ENCODE assay signal across 21 cellular contexts in genomic region chr19:49605605-49606004, GRCh38. TPM values are rescaled to one million over a fixed set of nuclear protein-coding genes. Genes with fewer than 3 reads are reported as not detected.
DNase-seq lines count a peak whose midpoint lies in the region; ATAC-seq, FAIRE-seq and TF ChIP-seq lines count a peak whose summit lies in the region.
"Had no signal": no experiment of that assay in that cellular context is flagged by ENCODE, and none has a peak within 500 bp of the region (broad histone marks: within the 10 kb centered on the region; RNA-seq: fewer than 3 reads in every experiment).

No MANE protein-coding gene starts in this region.

- TF ChIP-seq POLR2A in HepG2 (IDR thresholded peaks at IDR 0.05; ENCODE audit: insufficient read depth in 1 of 2, low read depth in 2 of 2, low read length in 2 of 2), result no peak
- no peak for TF ChIP-seq POLR2A in right lobe of liver (IDR thresholded peaks at IDR 0.05)

- H4K20me1 ChIP-seq in HepG2 (ENCODE audit: insufficient read depth, low read length) (no peaks in the 10 kb centered on the region), PC-9 (ENCODE audit: insufficient read depth) (peaks cover 64% of the 10 kb centered on the region)

- FAIRE-seq in HepG2 (lab: Jason Lieb, UNC), result no peak
- FAIRE-seq: G401.6, GM18507 had no signal

- H3K9ac ChIP-seq in HepG2 (ENCODE audit: insufficient read depth, low read depth, low read length), result no peak overlapping the region

- H3K9me2 ChIP-seq in PC-9 (ENCODE audit: insufficient read depth), result no peaks in the 10 kb centered on the region

- H3K36me3 ChIP-seq in HepG2 (replicated peaks in 1 of 2; ENCODE audit: control insufficient read depth in 1 of 2, insufficient read depth in 2 of 2, low read length in 2 of 2) (peaks cover 14 to 55% of the 10 kb centered on the region in 2 experiments; a peak in 4 of 5 replicates), right lobe of liver (peaks cover 0 to 37% (median 6%) of the 10 kb centered on the region in 4 donors), lower lobe of right lung (peaks cover 94% of the 10 kb centered on the region), PC-9 (ENCODE audit: low read depth) (peaks cover 38% of the 10 kb centered on the region)

- BruUV-seq in HepG2 (replicated peaks; lab: Mats Ljungman, UMichigan), result no TSS peak
- BruUV-seq in PC-9 (replicated peaks; lab: Mats Ljungman, UMichigan), result no TSS peak

- no peak overlapping the region for H3K27ac ChIP-seq in HepG2 (ENCODE audit: extremely low read length, insufficient read depth, low read length)
- H3K27ac ChIP-seq in right lobe of liver, result no peak overlapping the region
- no peak overlapping the region for H3K27ac ChIP-seq in lower lobe of right lung
- H3K27ac ChIP-seq in PC-9, result no peak overlapping the region
- H3K27ac ChIP-seq: HL-60 had no signal

- in situ Hi-C loops in HepG2 (cut with HindIII; ENCODE audit: extremely low pct_ligation_motif_present, low pct_unique_long_range_greater_than_20kb), result no loop called here

- no peak for TF ChIP-seq RAD21 in HepG2 (CRISPR knock-in tag; IDR thresholded peaks at IDR 0.05)

- CTCF ChIA-PET in HepG2 (lab: Yijun Ruan, JAX; ENCODE audit: low intra/inter-chr PET ratio, low total read pairs), result no interaction called here
- CTCF ChIA-PET in PC-9 (lab: Charles Lee), result no interaction called here

- WGBS in HepG2 (ENCODE audit: low lambda C conversion rate), result 100% methylated on average over 4 of the region's 7 CpGs
- WGBS in right lobe of liver (ENCODE audit: insufficient coverage, low coverage, low lambda C conversion rate, missing lambda C conversion rate), result 20% methylated on average over 1 of the region's 7 CpGs

- H3K9me3 ChIP-seq in HepG2 (ENCODE audit: low read length), result no peaks in the 10 kb centered on the region
- no peaks in the 10 kb centered on the region for H3K9me3 ChIP-seq in right lobe of liver
- H3K9me3 ChIP-seq in lower lobe of right lung, result no peaks in the 10 kb centered on the region
- no peaks in the 10 kb centered on the region for H3K9me3 ChIP-seq in PC-9 (ENCODE audit: insufficient read depth, low read depth)
- H3K9me3 ChIP-seq: Caco-2, HAP-1 had no signal

- TF ChIP-seq EP300 in HepG2 (IDR thresholded peaks at IDR 0.05; ENCODE audit: low read depth in 2 of 2, low read length in 2 of 2) (no peak), HepG2 (CRISPR knock-in tag; IDR thresholded peaks at IDR 0.05; ENCODE audit: borderline replicate concordance) (no peak)

- intact Hi-C loops in HepG2 (cut with micrococcal nuclease; ENCODE audit: unreplicated experiment) (no loop called here), right lobe of liver (cut with DNase I) (no loop called here), lower lobe of right lung (cut with DNase I) (no loop called here), PC-9 (cut with micrococcal nuclease; ENCODE audit: unreplicated experiment) (no loop called here)

- H3K4me2 ChIP-seq in HepG2 (ENCODE audit: low read depth, low read length) (no peak overlapping the region), PC-9 (no peak overlapping the region)
- H3K4me2 ChIP-seq: GM23338 had no signal

- no peaks in the 10 kb centered on the region for H3K27me3 ChIP-seq in HepG2 (ENCODE audit: control insufficient read depth in 1 of 2, insufficient read depth in 2 of 2, low read length in 2 of 2)
- no peaks in the 10 kb centered on the region for H3K27me3 ChIP-seq in right lobe of liver
- H3K27me3 ChIP-seq in lower lobe of right lung (ENCODE audit: low read depth), result no peaks in the 10 kb centered on the region
- no peaks in the 10 kb centered on the region for H3K27me3 ChIP-seq in PC-9 (ENCODE audit: insufficient read depth, low read depth)

- ATAC-seq in HepG2 (no peak), right lobe of liver (no peak), lower lobe of right lung (no peak)
- ATAC-seq: GM23338, SK-N-SH treated with all-trans-retinoic acid at 6 μM for 48 hours had no signal

- peaks cover 2% of the 10 kb centered on the region for H3K79me2 ChIP-seq in HepG2 (ENCODE audit: insufficient read depth, low read length)
- peaks cover 62% of the 10 kb centered on the region for H3K79me2 ChIP-seq in PC-9 (ENCODE audit: low read depth)

- H3K4me3 ChIP-seq in HepG2 (replicated peaks in 1 of 3; ENCODE audit: insufficient read depth in 1 of 3, low read depth in 2 of 3, low read length in 3 of 3) (no peak overlapping the region), right lobe of liver (no peak overlapping the region), lower lobe of right lung (no peak overlapping the region), PC-9 (no peak overlapping the region)
- H3K4me3 ChIP-seq: GM23338, HAP-1 had no signal

- H3F3A ChIP-seq in PC-9 (ENCODE audit: insufficient read depth, low read depth), result peaks cover 16% of the 10 kb centered on the region; the same call in 1 of the 2 replicates

- TF ChIP-seq CTCF in HepG2 (CRISPR knock-in tag; IDR thresholded peaks at IDR 0.05) (no peak), right lobe of liver (IDR thresholded peaks at IDR 0.05) (no peak), lower lobe of right lung (IDR thresholded peaks at IDR 0.05) (no peak), PC-9 (conservative IDR thresholded peaks at IDR 0.05) (no peak)

- no peaks in the 10 kb centered on the region for H3K4me1 ChIP-seq in HepG2 (ENCODE audit: insufficient read depth, low read length)
- H3K4me1 ChIP-seq in right lobe of liver, result no peaks in the 10 kb centered on the region
- no peaks in the 10 kb centered on the region for H3K4me1 ChIP-seq in lower lobe of right lung
- no peaks in the 10 kb centered on the region for H3K4me1 ChIP-seq in PC-9 (replicated peaks; ENCODE audit: insufficient read depth)
- H3K4me1 ChIP-seq: Caco-2, HAP-1 had no signal

- POLR2A ChIA-PET in HepG2 (lab: Yijun Ruan, JAX), result no interaction called here
- POLR2A ChIA-PET in PC-9 (lab: Charles Lee; ENCODE audit: unreplicated experiment), result no interaction called here

- H2AFZ ChIP-seq in HepG2 (ENCODE audit: low read length), result no peak overlapping the region
- no peak overlapping the region for H2AFZ ChIP-seq in PC-9
- H2AFZ ChIP-seq: GM23338 had no signal

- DNase-seq in HepG2 (ENCODE audit: low spot score), result no peak
- DNase-seq in right lobe of liver, result no peak
- peak; percentile 34 for DNase-seq in myocyte (ENCODE audit: low read depth)
- DNase-seq in lower lobe of right lung, result no peak
- DNase-seq in PC-9, result no peak
- DNase-seq: Caco-2; CD4-positive, alpha-beta memory T cell; KBM-7; MM.1S; NCI-H1048; NCI-H1417 treated with DMSO at 0.1 percent for 48 hours; NCI-H187; NCI-H2107; NCI-H446 treated with DMSO at 0.1 percent for 48 hours; NCI-H69 had no signal

RNA-seq across cellular contexts. Expression of gene PRR12, which starts 14.6 kb away (rescaled TPM):
- 1.5 and 1.6 TPM in 2 replicates for total RNA-seq in HepG2 (2016; rRNA removed; fragmentation: Illumina TruSeq; extraction: Trizol)
- 1.2 TPM in 2 replicates for total RNA-seq in HepG2 (2016; cell fraction: cytosol; rRNA removed; fragmentation: Illumina TruSeq; extraction: Trizol; ENCODE audit: low read depth)
- total RNA-seq in HepG2 (2016; cell fraction: insoluble cytoplasmic fraction; rRNA removed; fragmentation: Illumina TruSeq; extraction: Trizol), result 1.2 and 1.4 TPM in 2 replicates
- 1.8 and 1.9 TPM in 2 replicates for total RNA-seq in HepG2 (2016; cell fraction: membrane; rRNA removed; fragmentation: Illumina TruSeq; extraction: Trizol)
- 2.2 and 3.7 TPM in 2 replicates for total RNA-seq in HepG2 (2016; cell fraction: nucleus; rRNA removed; fragmentation: Illumina TruSeq; extraction: Trizol)
- polyA plus RNA-seq in HepG2 (2011; rRNA removed), result 0.62 and 0.74 TPM in 2 replicates
- polyA plus RNA-seq in HepG2 (2011; cell fraction: cytosol; rRNA removed), result 0.22 and 0.24 TPM in 2 replicates
- 3.3 and 4.2 TPM in 2 replicates for polyA plus RNA-seq in HepG2 (2011; cell fraction: nucleus; rRNA removed)
- polyA plus RNA-seq in HepG2 (2012), result 5.1 and 5.6 TPM in 2 replicates
- 0.41 and 0.69 TPM in 2 replicates for polyA plus RNA-seq in HepG2 (2016; cell fraction: cytosol; fragmentation: Illumina TruSeq; extraction: Trizol; ENCODE audit: low read depth)
- polyA plus RNA-seq in HepG2 (2016; cell fraction: insoluble cytoplasmic fraction; fragmentation: Illumina TruSeq; extraction: Trizol; ENCODE audit: low read depth), result 4.8 and 6.1 TPM in 2 replicates
- 0.89 and 1.1 TPM in 2 replicates for polyA plus RNA-seq in HepG2 (2016; cell fraction: membrane; fragmentation: Illumina TruSeq; extraction: Trizol; ENCODE audit: low read depth)
- polyA plus RNA-seq in HepG2 (2016; cell fraction: nucleus; fragmentation: Illumina TruSeq; extraction: Trizol; ENCODE audit: insufficient read depth, low read depth), result 11.5 and 11.7 TPM in 2 replicates
- polyA minus RNA-seq in HepG2 (2011; rRNA and poly(A)+ RNA removed; ENCODE audit: low replicate concordance), result 0.98 and 1.4 TPM in 2 replicates
- 1.8 and 2.5 TPM in 2 replicates for polyA minus RNA-seq in HepG2 (2011; cell fraction: cytosol; rRNA and poly(A)+ RNA removed)
- polyA minus RNA-seq in HepG2 (2011; cell fraction: nucleus; rRNA and poly(A)+ RNA removed), result 1.5 and 1.8 TPM in 2 replicates
- 1 to 10 TPM; 4.0 to 8.5 (median 5.5) TPM for total RNA-seq in right lobe of liver
- total RNA-seq in myocyte, result 3.2 and 4.4 TPM in 2 replicates
- polyA plus RNA-seq in myocyte (2012), result 11.2 TPM
- 32.0 TPM for total RNA-seq in lower lobe of right lung
- 40.4 and 41.3 TPM in 2 replicates for total RNA-seq in PC-9 (2021)

RNA-seq across cellular contexts. Expression of gene PRRG2, which starts 24.5 kb away (rescaled TPM):
- 0.51 and 0.82 TPM in 2 replicates for total RNA-seq in HepG2 (2016; rRNA removed; fragmentation: Illumina TruSeq; extraction: Trizol)
- total RNA-seq in HepG2 (2016; cell fraction: cytosol; rRNA removed; fragmentation: Illumina TruSeq; extraction: Trizol; ENCODE audit: low read depth), result 1.1 and 1.6 TPM in 2 replicates
- total RNA-seq in HepG2 (2016; cell fraction: insoluble cytoplasmic fraction; rRNA removed; fragmentation: Illumina TruSeq; extraction: Trizol), result 0.43 and 0.97 TPM in 2 replicates
- 0.56 and 0.79 TPM in 2 replicates for total RNA-seq in HepG2 (2016; cell fraction: membrane; rRNA removed; fragmentation: Illumina TruSeq; extraction: Trizol)
- 0.78 and 1.3 TPM in 2 replicates for total RNA-seq in HepG2 (2016; cell fraction: nucleus; rRNA removed; fragmentation: Illumina TruSeq; extraction: Trizol)
- polyA plus RNA-seq in HepG2 (2011; rRNA removed), result 0.64 and 0.66 TPM in 2 replicates
- 0.69 and 0.98 TPM in 2 replicates for polyA plus RNA-seq in HepG2 (2011; cell fraction: cytosol; rRNA removed)
- 1.2 and 1.3 TPM in 2 replicates for polyA plus RNA-seq in HepG2 (2011; cell fraction: nucleus; rRNA removed)
- 0.49 and 0.83 TPM in 2 replicates for polyA plus RNA-seq in HepG2 (2012)
- polyA plus RNA-seq in HepG2 (2016; cell fraction: cytosol; fragmentation: Illumina TruSeq; extraction: Trizol; ENCODE audit: low read depth), result 0.18 and 0.40 TPM in 2 replicates
- polyA plus RNA-seq in HepG2 (2016; cell fraction: insoluble cytoplasmic fraction; fragmentation: Illumina TruSeq; extraction: Trizol; ENCODE audit: low read depth), result 0.44 and 0.60 TPM in 2 replicates
- 0.39 and 0.42 TPM in 2 replicates for polyA plus RNA-seq in HepG2 (2016; cell fraction: membrane; fragmentation: Illumina TruSeq; extraction: Trizol; ENCODE audit: low read depth)
- 0.57 and 2.1 TPM in 2 replicates for polyA plus RNA-seq in HepG2 (2016; cell fraction: nucleus; fragmentation: Illumina TruSeq; extraction: Trizol; ENCODE audit: insufficient read depth, low read depth)
- 0.84 and 1.8 TPM in 2 replicates for polyA minus RNA-seq in HepG2 (2011; rRNA and poly(A)+ RNA removed; ENCODE audit: low replicate concordance)
- polyA minus RNA-seq in HepG2 (2011; cell fraction: cytosol; rRNA and poly(A)+ RNA removed), result 0.44 and 0.99 TPM in 2 replicates
- polyA minus RNA-seq in HepG2 (2011; cell fraction: nucleus; rRNA and poly(A)+ RNA removed), result 1.4 and 1.7 TPM in 2 replicates
- 1 to 10 TPM; 2.5 to 5.9 (median 3.1) TPM for total RNA-seq in right lobe of liver
- total RNA-seq in myocyte, result 0.16 TPM in 1 of 2 replicates, not detected in the other
- polyA plus RNA-seq in myocyte (2012), result 0.62 TPM
- total RNA-seq in lower lobe of right lung, result 7.6 TPM
- total RNA-seq in PC-9 (2021), result 16.2 TPM in 2 replicates

RNA-seq across cellular contexts. Expression of gene NOSIP, which starts 25.2 kb away (rescaled TPM):
- total RNA-seq in HepG2 (2016; rRNA removed; fragmentation: Illumina TruSeq; extraction: Trizol), result 78.0 and 81.4 TPM in 2 replicates
- total RNA-seq in HepG2 (2016; cell fraction: cytosol; rRNA removed; fragmentation: Illumina TruSeq; extraction: Trizol; ENCODE audit: low read depth), result 40.9 and 41.1 TPM in 2 replicates
- total RNA-seq in HepG2 (2016; cell fraction: insoluble cytoplasmic fraction; rRNA removed; fragmentation: Illumina TruSeq; extraction: Trizol), result 74.5 and 94.1 TPM in 2 replicates
- 33.6 and 34.5 TPM in 2 replicates for total RNA-seq in HepG2 (2016; cell fraction: membrane; rRNA removed; fragmentation: Illumina TruSeq; extraction: Trizol)
- 36.2 and 36.7 TPM in 2 replicates for total RNA-seq in HepG2 (2016; cell fraction: nucleus; rRNA removed; fragmentation: Illumina TruSeq; extraction: Trizol)
- 54.3 and 58.4 TPM in 2 replicates for polyA plus RNA-seq in HepG2 (2011; rRNA removed)
- 53.5 and 96.5 TPM in 2 replicates for polyA plus RNA-seq in HepG2 (2011; cell fraction: cytosol; rRNA removed)
- polyA plus RNA-seq in HepG2 (2011; cell fraction: nucleus; rRNA removed), result 112 and 135 TPM in 2 replicates
- polyA plus RNA-seq in HepG2 (2012), result 35.5 and 41.6 TPM in 2 replicates
- polyA plus RNA-seq in HepG2 (2016; cell fraction: cytosol; fragmentation: Illumina TruSeq; extraction: Trizol; ENCODE audit: low read depth), result 38.2 and 39.1 TPM in 2 replicates
- 86.7 and 88.4 TPM in 2 replicates for polyA plus RNA-seq in HepG2 (2016; cell fraction: insoluble cytoplasmic fraction; fragmentation: Illumina TruSeq; extraction: Trizol; ENCODE audit: low read depth)
- polyA plus RNA-seq in HepG2 (2016; cell fraction: membrane; fragmentation: Illumina TruSeq; extraction: Trizol; ENCODE audit: low read depth), result 28.0 and 28.7 TPM in 2 replicates
- 63.0 and 67.6 TPM in 2 replicates for polyA plus RNA-seq in HepG2 (2016; cell fraction: nucleus; fragmentation: Illumina TruSeq; extraction: Trizol; ENCODE audit: insufficient read depth, low read depth)
- polyA minus RNA-seq in HepG2 (2011; rRNA and poly(A)+ RNA removed; ENCODE audit: low replicate concordance), result 91.2 and 148 TPM in 2 replicates
- 26.7 and 28.8 TPM in 2 replicates for polyA minus RNA-seq in HepG2 (2011; cell fraction: cytosol; rRNA and poly(A)+ RNA removed)
- polyA minus RNA-seq in HepG2 (2011; cell fraction: nucleus; rRNA and poly(A)+ RNA removed), result 18.2 and 20.6 TPM in 2 replicates
- 10 to 100 TPM; 16.2 to 31.9 (median 23.2) TPM for total RNA-seq in right lobe of liver
- 51.3 and 68.7 TPM in 2 replicates for total RNA-seq in myocyte
- 74.7 TPM for polyA plus RNA-seq in myocyte (2012)
- 47.2 TPM for total RNA-seq in lower lobe of right lung
- total RNA-seq in PC-9 (2021), result 63.6 and 71.3 TPM in 2 replicates

RNA-seq across cellular contexts. Expression of gene RRAS, which starts 34.3 kb away (rescaled TPM):
- total RNA-seq in HepG2 (2016; rRNA removed; fragmentation: Illumina TruSeq; extraction: Trizol) (0.79 and 1.5 TPM in 2 replicates), right lobe of liver (10 to 100 TPM in 5 of 6 experiments, 1 to 10 TPM in 1; 8.5 to 16.4 (median 11.5) TPM), myocyte (29.8 and 42.1 TPM in 2 replicates), lower lobe of right lung (114 TPM), PC-9 (2021) (36.6 and 40.6 TPM in 2 replicates)
- total RNA-seq in HepG2 (2016; cell fraction: cytosol; rRNA removed; fragmentation: Illumina TruSeq; extraction: Trizol; ENCODE audit: low read depth), result 1.7 and 2.4 TPM in 2 replicates
- total RNA-seq in HepG2 (2016; cell fraction: insoluble cytoplasmic fraction; rRNA removed; fragmentation: Illumina TruSeq; extraction: Trizol), result 1.1 and 1.9 TPM in 2 replicates
- 2.0 and 2.3 TPM in 2 replicates for total RNA-seq in HepG2 (2016; cell fraction: membrane; rRNA removed; fragmentation: Illumina TruSeq; extraction: Trizol)
- 0.50 and 0.90 TPM in 2 replicates for total RNA-seq in HepG2 (2016; cell fraction: nucleus; rRNA removed; fragmentation: Illumina TruSeq; extraction: Trizol)
- polyA plus RNA-seq in HepG2 (2011; rRNA removed), result 12.0 and 13.5 TPM in 2 replicates
- polyA plus RNA-seq in HepG2 (2011; cell fraction: cytosol; rRNA removed), result 14.5 and 18.3 TPM in 2 replicates
- 17.2 and 18.4 TPM in 2 replicates for polyA plus RNA-seq in HepG2 (2011; cell fraction: nucleus; rRNA removed)
- 4.8 and 7.4 TPM in 2 replicates for polyA plus RNA-seq in HepG2 (2012)
- polyA plus RNA-seq in HepG2 (2016; cell fraction: cytosol; fragmentation: Illumina TruSeq; extraction: Trizol; ENCODE audit: low read depth), result 6.9 and 7.3 TPM in 2 replicates
- 3.2 and 3.4 TPM in 2 replicates for polyA plus RNA-seq in HepG2 (2016; cell fraction: insoluble cytoplasmic fraction; fragmentation: Illumina TruSeq; extraction: Trizol; ENCODE audit: low read depth)
- polyA plus RNA-seq in HepG2 (2016; cell fraction: membrane; fragmentation: Illumina TruSeq; extraction: Trizol; ENCODE audit: low read depth), result 5.3 and 5.9 TPM in 2 replicates
- 2.4 and 2.6 TPM in 2 replicates for polyA plus RNA-seq in HepG2 (2016; cell fraction: nucleus; fragmentation: Illumina TruSeq; extraction: Trizol; ENCODE audit: insufficient read depth, low read depth)
- polyA minus RNA-seq in HepG2 (2011; rRNA and poly(A)+ RNA removed; ENCODE audit: low replicate concordance), result 5.3 and 19.9 TPM in 2 replicates
- 1.6 and 3.0 TPM in 2 replicates for polyA minus RNA-seq in HepG2 (2011; cell fraction: cytosol; rRNA and poly(A)+ RNA removed)
- 0.77 and 1.5 TPM in 2 replicates for polyA minus RNA-seq in HepG2 (2011; cell fraction: nucleus; rRNA and poly(A)+ RNA removed)
- 213 TPM for polyA plus RNA-seq in myocyte (2012)

RNA-seq across cellular contexts. Expression of gene SCAF1, which starts 36.4 kb away (rescaled TPM):
- total RNA-seq in HepG2 (2016; rRNA removed; fragmentation: Illumina TruSeq; extraction: Trizol) (4.8 and 6.1 TPM in 2 replicates), right lobe of liver (10 to 100 TPM; 14.6 to 33.0 (median 27.3) TPM), myocyte (26.9 and 33.8 TPM in 2 replicates), lower lobe of right lung (59.4 TPM), PC-9 (2021) (86.9 and 91.3 TPM in 2 replicates)
- total RNA-seq in HepG2 (2016; cell fraction: cytosol; rRNA removed; fragmentation: Illumina TruSeq; extraction: Trizol; ENCODE audit: low read depth), result 1.3 and 1.4 TPM in 2 replicates
- total RNA-seq in HepG2 (2016; cell fraction: insoluble cytoplasmic fraction; rRNA removed; fragmentation: Illumina TruSeq; extraction: Trizol), result 3.2 and 6.2 TPM in 2 replicates
- 4.5 and 5.4 TPM in 2 replicates for total RNA-seq in HepG2 (2016; cell fraction: membrane; rRNA removed; fragmentation: Illumina TruSeq; extraction: Trizol)
- total RNA-seq in HepG2 (2016; cell fraction: nucleus; rRNA removed; fragmentation: Illumina TruSeq; extraction: Trizol), result 6.5 and 7.3 TPM in 2 replicates
- 3.3 and 4.3 TPM in 2 replicates for polyA plus RNA-seq in HepG2 (2011; rRNA removed)
- polyA plus RNA-seq in HepG2 (2011; cell fraction: cytosol; rRNA removed), result 3.1 and 4.0 TPM in 2 replicates
- polyA plus RNA-seq in HepG2 (2011; cell fraction: nucleus; rRNA removed), result 21.0 and 25.5 TPM in 2 replicates
- 17.0 and 18.6 TPM in 2 replicates for polyA plus RNA-seq in HepG2 (2012)
- 1.1 and 1.4 TPM in 2 replicates for polyA plus RNA-seq in HepG2 (2016; cell fraction: cytosol; fragmentation: Illumina TruSeq; extraction: Trizol; ENCODE audit: low read depth)
- polyA plus RNA-seq in HepG2 (2016; cell fraction: insoluble cytoplasmic fraction; fragmentation: Illumina TruSeq; extraction: Trizol; ENCODE audit: low read depth), result 8.3 and 13.4 TPM in 2 replicates
- 2.8 and 3.0 TPM in 2 replicates for polyA plus RNA-seq in HepG2 (2016; cell fraction: membrane; fragmentation: Illumina TruSeq; extraction: Trizol; ENCODE audit: low read depth)
- polyA plus RNA-seq in HepG2 (2016; cell fraction: nucleus; fragmentation: Illumina TruSeq; extraction: Trizol; ENCODE audit: insufficient read depth, low read depth), result 21.4 and 23.8 TPM in 2 replicates
- polyA minus RNA-seq in HepG2 (2011; rRNA and poly(A)+ RNA removed; ENCODE audit: low replicate concordance), result 5.4 and 5.7 TPM in 2 replicates
- 3.1 and 4.5 TPM in 2 replicates for polyA minus RNA-seq in HepG2 (2011; cell fraction: cytosol; rRNA and poly(A)+ RNA removed)
- 3.6 and 5.2 TPM in 2 replicates for polyA minus RNA-seq in HepG2 (2011; cell fraction: nucleus; rRNA and poly(A)+ RNA removed)
- polyA plus RNA-seq in myocyte (2012), result 51.1 TPM
